ENCODE assay signal across 1 cellular context in the genomic region with DNA sequence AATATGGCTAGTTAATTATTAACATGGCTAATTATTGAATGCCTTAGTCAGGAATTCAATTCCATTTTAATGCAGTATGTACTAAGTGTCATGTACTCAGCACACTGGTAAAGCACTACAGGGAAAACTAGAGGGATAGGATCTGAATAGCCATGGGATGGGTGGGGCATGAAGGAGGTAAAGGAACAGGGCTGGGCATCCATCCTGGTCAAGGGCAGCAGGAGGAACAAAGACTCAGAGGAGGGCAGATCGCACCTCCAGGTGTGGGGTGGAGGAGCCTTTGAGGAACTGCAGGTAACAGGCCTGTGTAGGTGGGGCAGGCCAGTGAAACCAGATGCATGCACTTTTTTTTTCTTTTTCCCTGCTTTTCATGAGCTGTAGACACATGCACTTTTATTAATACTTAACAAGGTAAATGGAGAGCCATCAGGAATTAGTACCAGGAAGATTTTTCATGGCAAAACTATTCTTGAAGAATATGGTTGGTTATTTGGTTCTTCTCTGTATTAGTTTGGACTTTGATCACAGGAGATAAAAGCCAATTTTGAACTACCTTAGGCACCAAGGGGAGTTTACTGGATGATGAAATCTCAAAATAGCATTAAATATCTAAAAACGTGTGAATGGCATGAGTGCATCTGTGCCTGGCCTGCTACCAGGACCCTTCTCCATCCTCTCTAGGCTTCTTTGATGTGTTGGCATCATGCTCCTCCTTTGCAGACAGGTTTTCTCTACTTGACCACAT.
TF ChIP-seq lines count a peak whose summit lies in the region.

No MANE protein-coding gene starts in this region.

TF ChIP-seq in GM23338, 12 proteins besides CTCF, POLR2A, EP300 and RAD21 (continued from another document):
- TF ChIP-seq, protein P1, sequence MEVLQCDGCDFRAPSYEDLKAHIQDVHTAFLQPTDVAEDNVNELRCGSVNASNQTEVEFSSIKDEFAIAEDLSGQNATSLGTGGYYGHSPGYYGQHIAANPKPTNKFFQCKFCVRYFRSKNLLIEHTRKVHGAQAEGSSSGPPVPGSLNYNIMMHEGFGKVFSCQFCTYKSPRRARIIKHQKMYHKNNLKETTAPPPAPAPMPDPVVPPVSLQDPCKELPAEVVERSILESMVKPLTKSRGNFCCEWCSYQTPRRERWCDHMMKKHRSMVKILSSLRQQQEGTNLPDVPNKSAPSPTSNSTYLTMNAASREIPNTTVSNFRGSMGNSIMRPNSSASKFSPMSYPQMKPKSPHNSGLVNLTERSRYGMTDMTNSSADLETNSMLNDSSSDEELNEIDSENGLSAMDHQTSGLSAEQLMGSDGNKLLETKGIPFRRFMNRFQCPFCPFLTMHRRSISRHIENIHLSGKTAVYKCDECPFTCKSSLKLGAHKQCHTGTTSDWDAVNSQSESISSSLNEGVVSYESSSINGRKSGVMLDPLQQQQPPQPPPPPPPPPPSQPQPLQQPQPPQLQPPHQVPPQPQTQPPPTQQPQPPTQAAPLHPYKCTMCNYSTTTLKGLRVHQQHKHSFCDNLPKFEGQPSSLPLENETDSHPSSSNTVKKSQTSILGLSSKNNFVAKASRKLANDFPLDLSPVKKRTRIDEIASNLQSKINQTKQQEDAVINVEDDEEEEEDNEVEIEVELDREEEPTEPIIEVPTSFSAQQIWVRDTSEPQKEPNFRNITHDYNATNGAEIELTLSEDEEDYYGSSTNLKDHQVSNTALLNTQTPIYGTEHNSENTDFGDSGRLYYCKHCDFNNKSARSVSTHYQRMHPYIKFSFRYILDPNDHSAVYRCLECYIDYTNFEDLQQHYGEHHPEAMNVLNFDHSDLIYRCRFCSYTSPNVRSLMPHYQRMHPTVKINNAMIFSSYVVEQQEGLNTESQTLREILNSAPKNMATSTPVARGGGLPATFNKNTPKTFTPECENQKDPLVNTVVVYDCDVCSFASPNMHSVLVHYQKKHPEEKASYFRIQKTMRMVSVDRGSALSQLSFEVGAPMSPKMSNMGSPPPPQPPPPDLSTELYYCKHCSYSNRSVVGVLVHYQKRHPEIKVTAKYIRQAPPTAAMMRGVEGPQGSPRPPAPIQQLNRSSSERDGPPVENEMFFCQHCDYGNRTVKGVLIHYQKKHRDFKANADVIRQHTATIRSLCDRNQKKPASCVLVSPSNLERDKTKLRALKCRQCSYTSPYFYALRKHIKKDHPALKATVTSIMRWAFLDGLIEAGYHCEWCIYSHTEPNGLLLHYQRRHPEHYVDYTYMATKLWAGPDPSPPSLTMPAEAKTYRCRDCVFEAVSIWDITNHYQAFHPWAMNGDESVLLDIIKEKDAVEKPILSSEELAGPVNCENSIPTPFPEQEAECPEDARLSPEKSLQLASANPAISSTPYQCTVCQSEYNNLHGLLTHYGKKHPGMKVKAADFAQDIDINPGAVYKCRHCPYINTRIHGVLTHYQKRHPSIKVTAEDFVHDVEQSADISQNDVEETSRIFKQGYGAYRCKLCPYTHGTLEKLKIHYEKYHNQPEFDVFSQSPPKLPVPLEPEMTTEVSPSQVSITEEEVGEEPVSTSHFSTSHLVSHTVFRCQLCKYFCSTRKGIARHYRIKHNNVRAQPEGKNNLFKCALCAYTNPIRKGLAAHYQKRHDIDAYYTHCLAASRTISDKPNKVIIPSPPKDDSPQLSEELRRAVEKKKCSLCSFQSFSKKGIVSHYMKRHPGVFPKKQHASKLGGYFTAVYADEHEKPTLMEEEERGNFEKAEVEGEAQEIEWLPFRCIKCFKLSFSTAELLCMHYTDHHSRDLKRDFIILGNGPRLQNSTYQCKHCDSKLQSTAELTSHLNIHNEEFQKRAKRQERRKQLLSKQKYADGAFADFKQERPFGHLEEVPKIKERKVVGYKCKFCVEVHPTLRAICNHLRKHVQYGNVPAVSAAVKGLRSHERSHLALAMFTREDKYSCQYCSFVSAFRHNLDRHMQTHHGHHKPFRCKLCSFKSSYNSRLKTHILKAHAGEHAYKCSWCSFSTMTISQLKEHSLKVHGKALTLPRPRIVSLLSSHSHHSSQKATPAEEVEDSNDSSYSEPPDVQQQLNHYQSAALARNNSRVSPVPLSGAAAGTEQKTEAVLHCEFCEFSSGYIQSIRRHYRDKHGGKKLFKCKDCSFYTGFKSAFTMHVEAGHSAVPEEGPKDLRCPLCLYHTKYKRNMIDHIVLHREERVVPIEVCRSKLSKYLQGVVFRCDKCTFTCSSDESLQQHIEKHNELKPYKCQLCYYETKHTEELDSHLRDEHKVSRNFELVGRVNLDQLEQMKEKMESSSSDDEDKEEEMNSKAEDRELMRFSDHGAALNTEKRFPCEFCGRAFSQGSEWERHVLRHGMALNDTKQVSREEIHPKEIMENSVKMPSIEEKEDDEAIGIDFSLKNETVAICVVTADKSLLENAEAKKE (CRISPR knock-in tag; IDR thresholded peaks at IDR 0.05) = no peak
- TF ChIP-seq NANOG (IDR thresholded peaks at IDR 0.05; ENCODE audit: borderline replicate concordance) = no peak
- TF ChIP-seq EZH2phosphoT487 (IDR thresholded peaks at IDR 0.05; ENCODE audit: unreplicated experiment) = no peak
- no peak for TF ChIP-seq ZNF331 (CRISPR knock-in tag; IDR thresholded peaks at IDR 0.05; ENCODE audit: low read depth)
- TF ChIP-seq, protein P2, sequence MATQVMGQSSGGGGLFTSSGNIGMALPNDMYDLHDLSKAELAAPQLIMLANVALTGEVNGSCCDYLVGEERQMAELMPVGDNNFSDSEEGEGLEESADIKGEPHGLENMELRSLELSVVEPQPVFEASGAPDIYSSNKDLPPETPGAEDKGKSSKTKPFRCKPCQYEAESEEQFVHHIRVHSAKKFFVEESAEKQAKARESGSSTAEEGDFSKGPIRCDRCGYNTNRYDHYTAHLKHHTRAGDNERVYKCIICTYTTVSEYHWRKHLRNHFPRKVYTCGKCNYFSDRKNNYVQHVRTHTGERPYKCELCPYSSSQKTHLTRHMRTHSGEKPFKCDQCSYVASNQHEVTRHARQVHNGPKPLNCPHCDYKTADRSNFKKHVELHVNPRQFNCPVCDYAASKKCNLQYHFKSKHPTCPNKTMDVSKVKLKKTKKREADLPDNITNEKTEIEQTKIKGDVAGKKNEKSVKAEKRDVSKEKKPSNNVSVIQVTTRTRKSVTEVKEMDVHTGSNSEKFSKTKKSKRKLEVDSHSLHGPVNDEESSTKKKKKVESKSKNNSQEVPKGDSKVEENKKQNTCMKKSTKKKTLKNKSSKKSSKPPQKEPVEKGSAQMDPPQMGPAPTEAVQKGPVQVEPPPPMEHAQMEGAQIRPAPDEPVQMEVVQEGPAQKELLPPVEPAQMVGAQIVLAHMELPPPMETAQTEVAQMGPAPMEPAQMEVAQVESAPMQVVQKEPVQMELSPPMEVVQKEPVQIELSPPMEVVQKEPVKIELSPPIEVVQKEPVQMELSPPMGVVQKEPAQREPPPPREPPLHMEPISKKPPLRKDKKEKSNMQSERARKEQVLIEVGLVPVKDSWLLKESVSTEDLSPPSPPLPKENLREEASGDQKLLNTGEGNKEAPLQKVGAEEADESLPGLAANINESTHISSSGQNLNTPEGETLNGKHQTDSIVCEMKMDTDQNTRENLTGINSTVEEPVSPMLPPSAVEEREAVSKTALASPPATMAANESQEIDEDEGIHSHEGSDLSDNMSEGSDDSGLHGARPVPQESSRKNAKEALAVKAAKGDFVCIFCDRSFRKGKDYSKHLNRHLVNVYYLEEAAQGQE (IDR thresholded peaks at IDR 0.05; ENCODE audit: unreplicated experiment) = no peak
- no peak for TF ChIP-seq CREB1 (CRISPR knock-in tag; IDR thresholded peaks at IDR 0.05; ENCODE audit: low read depth)
TF ChIP-seq in GM23338: peak in this region for 0.
